Comparison of ENCODE assay signal across 14 cellular contexts in genomic region chr12:91023326-91024004, GRCh38. TPM values are rescaled to one million over a fixed set of nuclear protein-coding genes. Genes with fewer than 3 reads are reported as not detected.
DNase-seq lines count a peak whose midpoint lies in the region; ATAC-seq and TF ChIP-seq lines count a peak whose summit lies in the region.
"Had no signal": no experiment of that assay in that cellular context is flagged by ENCODE, and none has a peak within 500 bp of the region (broad histone marks: within the 10 kb centered on the region; RNA-seq: fewer than 3 reads in every experiment).

No MANE protein-coding gene starts in this region.

- no peaks in the 10 kb centered on the region for H3K36me3 Mint-ChIP-seq in activated T-helper 17 cell treated with anti-CD3 and anti-CD28 coated beads, Interleukin-2, amount 50 U/mL, for 72 hours (ENCODE audit: low read depth)
- no peaks in the 10 kb centered on the region for H3K36me3 Mint-ChIP-seq in activated naive CD4-positive, alpha-beta T cell treated with anti-CD3 and anti-CD28 coated beads, Interleukin-2, amount 10 ng/mL, durations not matched to agents 7 days and 5 days

- no peak overlapping the region for H3K4me3 ChIP-seq in osteoblast (ENCODE audit: insufficient read depth, low read length)
- no peak overlapping the region for H3K4me3 ChIP-seq in lower leg skin (ENCODE audit: low read depth, poor library complexity, severe bottlenecking)
- H3K4me3 ChIP-seq: Peyer's patch had no signal

- no peaks in the 10 kb centered on the region for H3K36me3 ChIP-seq in osteoblast (ENCODE audit: insufficient read depth, low read length)
- H3K36me3 ChIP-seq: Peyer's patch had no signal

- intact Hi-C loops in lower leg skin (cut with DNase I; ENCODE audit: low total_unique reads) = no loop called here

- ATAC-seq in GM18907 (IDR thresholded peaks at IDR 0.05; ENCODE audit: unreplicated experiment) (peak; percentile 75), HG03175 (IDR thresholded peaks at IDR 0.05; ENCODE audit: unreplicated experiment) (peak; percentile 74)
- ATAC-seq in activated T-helper 17 cell treated with anti-CD3 and anti-CD28 coated beads, Interleukin-2, amount 50 U/mL, for 72 hours (replicated peaks) = peak; percentile 63

- TF ChIP-seq POLR2A in lower leg skin (IDR thresholded peaks at IDR 0.05) = no peak

- H3K27ac ChIP-seq in osteoblast (ENCODE audit: low read depth, low read length) = peak overlapping the region; percentile 27
- H3K27ac ChIP-seq: parathyroid adenoma, Peyer's patch had no signal

- no peaks in the 10 kb centered on the region for H3K27me3 ChIP-seq in osteoblast (ENCODE audit: insufficient read depth, low read length)
- H3K27me3 ChIP-seq: Peyer's patch had no signal

- H3K4me1 Mint-ChIP-seq in activated T-helper 17 cell treated with anti-CD3 and anti-CD28 coated beads, Interleukin-2, amount 50 U/mL, for 72 hours = no peaks in the 10 kb centered on the region
- H3K4me1 Mint-ChIP-seq in activated naive CD4-positive, alpha-beta T cell treated with anti-CD3 and anti-CD28 coated beads, Interleukin-2, amount 10 ng/mL, durations not matched to agents 7 days and 5 days = no peaks in the 10 kb centered on the region

- no peaks in the 10 kb centered on the region for H4K20me1 ChIP-seq in osteoblast (ENCODE audit: insufficient read depth, low read length)

- WGBS in lower leg skin, 2 donors = 86 to 91% methylated on average over 1 of the region's 1 CpG

- no peak overlapping the region for H3K4me2 ChIP-seq in osteoblast (ENCODE audit: insufficient read depth, low read length)

- no peaks in the 10 kb centered on the region for H3K9me3 ChIP-seq in osteoblast (ENCODE audit: low read depth, low read length)
- H3K9me3 ChIP-seq: Peyer's patch had no signal

- peaks cover 4% of the 10 kb centered on the region for H3K27me3 Mint-ChIP-seq in activated T-helper 17 cell treated with anti-CD3 and anti-CD28 coated beads, Interleukin-2, amount 50 U/mL, for 72 hours
- H3K27me3 Mint-ChIP-seq in activated naive CD4-positive, alpha-beta T cell treated with anti-CD3 and anti-CD28 coated beads, Interleukin-2, amount 10 ng/mL, durations not matched to agents 7 days and 5 days = no peaks in the 10 kb centered on the region

- H3K27ac Mint-ChIP-seq in activated T-helper 17 cell treated with anti-CD3 and anti-CD28 coated beads, Interleukin-2, amount 50 U/mL, for 72 hours = no peak overlapping the region
- H3K27ac Mint-ChIP-seq in activated naive CD4-positive, alpha-beta T cell treated with anti-CD3 and anti-CD28 coated beads, Interleukin-2, amount 10 ng/mL, durations not matched to agents 7 days and 5 days = no peak overlapping the region

- no peaks in the 10 kb centered on the region for H3K9me3 Mint-ChIP-seq in activated T-helper 17 cell treated with anti-CD3 and anti-CD28 coated beads, Interleukin-2, amount 50 U/mL, for 72 hours
- no peaks in the 10 kb centered on the region for H3K9me3 Mint-ChIP-seq in activated naive CD4-positive, alpha-beta T cell treated with anti-CD3 and anti-CD28 coated beads, Interleukin-2, amount 10 ng/mL, durations not matched to agents 7 days and 5 days

- DNase-seq in osteoblast (ENCODE audit: insufficient read length, low spot score, missing footprints) = peak; percentile 44
- no peak for DNase-seq in lower leg skin (ENCODE audit: low spot score in 2 of 2)
- DNase-seq in SIG-M5 (lab: John Stamatoyannopoulos, UW) = no peak
- DNase-seq in NCI-H2171 (lab: John Stamatoyannopoulos, UW) = no peak
- DNase-seq in activated naive CD4-positive, alpha-beta T cell treated with anti-CD3 and anti-CD28 coated beads, Interleukin-2, amount 10 ng/mL, durations not matched to agents 7 days and 5 days = no peak
- DNase-seq: GDM1, NCI-H1417, Peyer's patch had no signal

- peaks cover 9% of the 10 kb centered on the region for H3K4me1 ChIP-seq in osteoblast (ENCODE audit: insufficient read depth, low read length)
- H3K4me1 ChIP-seq: parathyroid adenoma, Peyer's patch had no signal

- H2AFZ ChIP-seq in osteoblast (ENCODE audit: low read length) = no peak overlapping the region
- H2AFZ ChIP-seq: parathyroid adenoma had no signal

- H3K4me3 Mint-ChIP-seq in activated T-helper 17 cell treated with anti-CD3 and anti-CD28 coated beads, Interleukin-2, amount 50 U/mL, for 72 hours = no peak overlapping the region
- no peak overlapping the region for H3K4me3 Mint-ChIP-seq in activated naive CD4-positive, alpha-beta T cell treated with anti-CD3 and anti-CD28 coated beads, Interleukin-2, amount 10 ng/mL, durations not matched to agents 7 days and 5 days

- TF ChIP-seq CTCF in osteoblast (IDR thresholded peaks at IDR 0.05; ENCODE audit: extremely low read depth, low read depth, low read length) (no peak), lower leg skin (IDR thresholded peaks at IDR 0.05) (no peak)

- no peaks in the 10 kb centered on the region for H3K79me2 ChIP-seq in osteoblast (ENCODE audit: insufficient read depth, low read length)
- H3K79me2 ChIP-seq: parathyroid adenoma had no signal

- CTCF ChIA-PET in activated naive CD4-positive, alpha-beta T cell treated with anti-CD3 and anti-CD28 coated beads, Interleukin-2, amount 10 ng/mL, durations not matched to agents 7 days and 5 days (lab: Charles Lee) = no interaction called here

RNA-seq across cellular contexts. Expression of gene EPYC, which starts 18.7 kb away (rescaled TPM):
- not detected for total RNA-seq in activated T-helper 17 cell treated with anti-CD3 and anti-CD28 coated beads, Interleukin-2, amount 50 U/mL, for 72 hours
- total RNA-seq in osteoblast (1.8 TPM in 2 replicates), lower leg skin (not detected)
- total RNA-seq: activated CD8-positive, alpha-beta memory T cell treated with anti-CD3 and anti-CD28 coated beads for 36 hours; cerebellum; Peyer's patch had no signal

RNA-seq across cellular contexts. Expression of gene KERA, which starts 34.4 kb away (rescaled TPM):
- not detected for total RNA-seq in activated T-helper 17 cell treated with anti-CD3 and anti-CD28 coated beads, Interleukin-2, amount 50 U/mL, for 72 hours
- not detected in 2 replicates for total RNA-seq in osteoblast
- not detected for total RNA-seq in lower leg skin
- total RNA-seq: activated CD8-positive, alpha-beta memory T cell treated with anti-CD3 and anti-CD28 coated beads for 36 hours; Peyer's patch had no signal
